ENCODE assay signal across 10 cellular contexts in genomic region chr7:29883462-29884398, GRCh38.
A peak's percentile ranks its signal among the peaks of the same experiment; 100 is the strongest.
DNase-seq lines count a peak whose midpoint lies in the region; ATAC-seq, FAIRE-seq and TF ChIP-seq lines count a peak whose summit lies in the region.
"Had no signal": no experiment of that assay in that cellular context is flagged by ENCODE, and none has a peak within 500 bp of the region (broad histone marks: within the 10 kb centered on the region; RNA-seq: fewer than 3 reads in every experiment).

No MANE protein-coding gene starts in this region.

- peaks cover 6% of the 10 kb centered on the region; the same call in 1 of the 2 replicates for H3K27me3 ChIP-seq in HUES64 (ENCODE audit: insufficient read depth, low read length)
- peaks cover 0 to 3% of the 10 kb centered on the region in 2 donors for H3K27me3 ChIP-seq in small intestine (ENCODE audit: control insufficient read depth in 2 of 2, insufficient read depth in 2 of 2, low read length in 2 of 2)

- no peak for FAIRE-seq in small intestine (lab: Jason Lieb, UNC)

- no peaks in the 10 kb centered on the region for H3K9me3 ChIP-seq in HUES64 (ENCODE audit: insufficient read depth, low read depth, low read length)
- H3K9me3 ChIP-seq in small intestine (ENCODE audit: control insufficient read depth, low read depth), result no peaks in the 10 kb centered on the region

- TF ChIP-seq CTCF in WTC11 (IDR thresholded peaks at IDR 0.05), result no peak

- H3K27ac ChIP-seq in HUES64 (ENCODE audit: low read depth, low read length) (no peak overlapping the region), small intestine (ENCODE audit: low read depth in 1 of 2, low read length in 1 of 2) (no peak overlapping the region)

- H3K36me3 ChIP-seq in HUES64 (ENCODE audit: insufficient read depth, low read length), result no peaks in the 10 kb centered on the region
- H3K36me3 ChIP-seq in small intestine (ENCODE audit: control insufficient read depth in 2 of 2, insufficient read depth in 2 of 2, low read length in 2 of 2), result peaks cover 0 to 3% of the 10 kb centered on the region in 2 donors

- no peaks in the 10 kb centered on the region for H3K9me3 Mint-ChIP-seq in WTC11
- H3K9me3 Mint-ChIP-seq: T-helper 2 cell treated with Interferon-gamma antibody and Interleukin-4, amounts not matched to agents 5 μg/mL and 100 μg/mL, for 36 hours had no signal

- peaks cover 24% of the 10 kb centered on the region for H3K4me1 ChIP-seq in HUES64 (ENCODE audit: insufficient read depth, low read length)
- H3K4me1 ChIP-seq in small intestine (ENCODE audit: control insufficient read depth in 2 of 2, insufficient read depth in 1 of 2, low read depth in 1 of 2, low read length in 1 of 2), result no peaks in the 10 kb centered on the region

- peak overlapping the region; percentile 66 for H3K4me3 Mint-ChIP-seq in WTC11
- H3K4me3 Mint-ChIP-seq: T-helper 2 cell treated with Interferon-gamma antibody and Interleukin-4, amounts not matched to agents 5 μg/mL and 100 μg/mL, for 36 hours had no signal

- no peak overlapping the region for H3K27ac Mint-ChIP-seq in WTC11
- H3K27ac Mint-ChIP-seq: T-helper 2 cell treated with Interferon-gamma antibody and Interleukin-4, amounts not matched to agents 5 μg/mL and 100 μg/mL, for 36 hours had no signal

- no peaks in the 10 kb centered on the region; the same call in 1 of the 2 replicates for H3K27me3 Mint-ChIP-seq in WTC11 (ENCODE audit: low read depth)

- intact Hi-C loops in left ventricle myocardium superior (cut with micrococcal nuclease), result no loop called here

- H3K4me3 ChIP-seq in HUES64 (ENCODE audit: low read length), result peak overlapping the region; percentile 65
- peak overlapping the region in 1 of 2 donors; percentile 7 for H3K4me3 ChIP-seq in small intestine (ENCODE audit: low read depth in 1 of 2, low read length in 2 of 2)

- POLR2A ChIA-PET in WTC11 (lab: Charles Lee), result interaction anchor here (0.6 kb wide), 1 partner anchor 90 kb away, joined by 3 read pairs; no protein-coding TSS in a partner anchor

- CTCF ChIA-PET in WTC11 (lab: Charles Lee), result interaction anchor here (0.6 to 2.6 kb wide), 6 partner anchors 29 to 136 kb away, joined by 3 to 7 read pairs (median 4); no protein-coding TSS in a partner anchor

- WGBS in HUES64, result 13% methylated on average over 35 of the region's 46 CpGs
- 23 to 62% (median 58%) methylated on average over 36 to 45 of the region's 46 CpGs for WGBS in small intestine, 3 donors

- peak overlapping the region; percentile 61; the same call in 1 of the 2 replicates for H3K9ac ChIP-seq in HUES64 (ENCODE audit: low read depth, low read length)

- no peaks in the 10 kb centered on the region for H3K36me3 Mint-ChIP-seq in WTC11

- peak; percentile 78 for ATAC-seq in WTC11
- ATAC-seq in left ventricle myocardium superior, result no peak

- DNase-seq in WTC11 (ENCODE audit: low spot score), result peak; percentile 71
- DNase-seq in iPS-NIHi7 (ENCODE audit: extremely low spot score), result peak; percentile 87
- DNase-seq in small intestine, result peak; percentile 7
- DNase-seq in GM19238 (ENCODE audit: insufficient read length, low spot score), result no peak
- DNase-seq in dedifferentiated amniotic fluid mesenchymal stem cell (ENCODE audit: extremely low spot score), result no peak
- DNase-seq in left ventricle myocardium superior, result no peak
- DNase-seq in kidney glomerular epithelial cell (lab: John Stamatoyannopoulos, UW), result no peak
- DNase-seq: NCI-H187 treated with DMSO at 0.1 percent for 48 hours had no signal

- H3K4me1 Mint-ChIP-seq in WTC11, result peaks cover 31% of the 10 kb centered on the region

TF ChIP-seq in WTC11, 78 proteins besides CTCF, POLR2A, EP300 and RAD21:
- TF ChIP-seq ZNF671 (CRISPR knock-in tag; IDR thresholded peaks at IDR 0.05), result no peak
- no peak for TF ChIP-seq SP1 (CRISPR knock-in tag; conservative IDR thresholded peaks at IDR 0.05)
- TF ChIP-seq USF1 (CRISPR knock-in tag; IDR thresholded peaks at IDR 0.05), result 0 out of 2 replicates have a peak, but pooled peaks have one; percentile 37
- TF ChIP-seq MAX (CRISPR knock-in tag; IDR thresholded peaks at IDR 0.05), result 0 out of 2 replicates have a peak, but pooled peaks have one; percentile 49
- TF ChIP-seq PRDM15 (CRISPR knock-in tag; IDR thresholded peaks at IDR 0.05), result no peak

Comparison
In these comparisons a context has a peak if more than half of its experiments do, and no peak if none do; other contexts are left out.
1. DNase-seq: peak in WTC11 (single experiment), iPS-NIHi7 (single experiment) and small intestine (single experiment); none in GM19238 (single experiment), dedifferentiated amniotic fluid mesenchymal stem cell (single experiment), left ventricle myocardium superior (single experiment) and kidney glomerular epithelial cell (single experiment).